ENCODE assay signal across 1 cellular context in the genomic region with DNA sequence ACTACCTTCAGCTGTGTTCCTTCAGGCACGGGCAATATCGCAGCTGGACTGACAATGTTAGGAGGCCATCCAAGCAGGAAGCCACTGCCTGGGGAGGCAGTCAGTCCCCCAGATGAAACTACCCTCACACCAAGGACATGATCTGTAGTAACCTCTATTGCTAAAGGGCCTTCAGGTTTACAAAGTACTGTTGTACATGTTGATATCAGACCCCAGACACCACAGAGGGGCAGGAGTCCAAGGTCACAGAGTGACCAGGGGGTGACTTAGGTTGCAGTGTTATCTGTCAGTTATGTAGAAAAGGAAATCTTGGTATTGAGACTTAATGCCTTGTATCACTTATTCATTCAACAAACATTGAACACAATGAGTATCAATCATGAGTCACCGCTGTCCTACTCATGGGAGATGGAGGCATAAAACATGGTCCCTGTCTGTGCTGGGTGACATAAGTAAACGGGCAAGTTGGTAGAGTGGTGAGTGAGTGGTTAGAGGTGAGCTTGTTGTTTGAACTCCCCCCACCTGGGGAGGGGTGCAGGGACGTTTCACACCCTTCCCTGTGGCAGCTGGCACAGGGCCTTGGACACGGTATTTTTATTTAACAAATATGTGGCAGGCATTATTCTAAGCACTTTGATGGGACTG.
TF ChIP-seq lines count a peak whose summit lies in the region.

No MANE protein-coding gene starts in this region.

TF ChIP-seq in HepG2, 621 proteins besides CTCF, POLR2A, EP300 and RAD21 (continued from another document and continues in another):
- TF ChIP-seq, protein P1, sequence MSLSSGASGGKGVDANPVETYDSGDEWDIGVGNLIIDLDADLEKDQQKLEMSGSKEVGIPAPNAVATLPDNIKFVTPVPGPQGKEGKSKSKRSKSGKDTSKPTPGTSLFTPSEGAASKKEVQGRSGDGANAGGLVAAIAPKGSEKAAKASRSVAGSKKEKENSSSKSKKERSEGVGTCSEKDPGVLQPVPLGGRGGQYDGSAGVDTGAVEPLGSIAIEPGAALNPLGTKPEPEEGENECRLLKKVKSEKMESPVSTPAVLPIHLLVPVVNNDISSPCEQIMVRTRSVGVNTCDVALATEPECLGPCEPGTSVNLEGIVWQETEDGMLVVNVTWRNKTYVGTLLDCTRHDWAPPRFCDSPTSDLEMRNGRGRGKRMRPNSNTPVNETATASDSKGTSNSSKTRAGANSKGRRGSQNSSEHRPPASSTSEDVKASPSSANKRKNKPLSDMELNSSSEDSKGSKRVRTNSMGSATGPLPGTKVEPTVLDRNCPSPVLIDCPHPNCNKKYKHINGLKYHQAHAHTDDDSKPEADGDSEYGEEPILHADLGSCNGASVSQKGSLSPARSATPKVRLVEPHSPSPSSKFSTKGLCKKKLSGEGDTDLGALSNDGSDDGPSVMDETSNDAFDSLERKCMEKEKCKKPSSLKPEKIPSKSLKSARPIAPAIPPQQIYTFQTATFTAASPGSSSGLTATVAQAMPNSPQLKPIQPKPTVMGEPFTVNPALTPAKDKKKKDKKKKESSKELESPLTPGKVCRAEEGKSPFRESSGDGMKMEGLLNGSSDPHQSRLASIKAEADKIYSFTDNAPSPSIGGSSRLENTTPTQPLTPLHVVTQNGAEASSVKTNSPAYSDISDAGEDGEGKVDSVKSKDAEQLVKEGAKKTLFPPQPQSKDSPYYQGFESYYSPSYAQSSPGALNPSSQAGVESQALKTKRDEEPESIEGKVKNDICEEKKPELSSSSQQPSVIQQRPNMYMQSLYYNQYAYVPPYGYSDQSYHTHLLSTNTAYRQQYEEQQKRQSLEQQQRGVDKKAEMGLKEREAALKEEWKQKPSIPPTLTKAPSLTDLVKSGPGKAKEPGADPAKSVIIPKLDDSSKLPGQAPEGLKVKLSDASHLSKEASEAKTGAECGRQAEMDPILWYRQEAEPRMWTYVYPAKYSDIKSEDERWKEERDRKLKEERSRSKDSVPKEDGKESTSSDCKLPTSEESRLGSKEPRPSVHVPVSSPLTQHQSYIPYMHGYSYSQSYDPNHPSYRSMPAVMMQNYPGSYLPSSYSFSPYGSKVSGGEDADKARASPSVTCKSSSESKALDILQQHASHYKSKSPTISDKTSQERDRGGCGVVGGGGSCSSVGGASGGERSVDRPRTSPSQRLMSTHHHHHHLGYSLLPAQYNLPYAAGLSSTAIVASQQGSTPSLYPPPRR (CRISPR knock-in tag; IDR thresholded peaks at IDR 0.05; ENCODE audit: borderline replicate concordance): peak; percentile 45; the same call in 1 of the 2 replicates
- TF ChIP-seq ZNF850 (CRISPR knock-in tag; conservative IDR thresholded peaks at IDR 0.05): no peak
- TF ChIP-seq JDP2 (CRISPR knock-in tag; IDR thresholded peaks at IDR 0.05; ENCODE audit: borderline replicate concordance): no peak
- TF ChIP-seq DNMT3B (CRISPR knock-in tag; conservative IDR thresholded peaks at IDR 0.05): no peak
- TF ChIP-seq TFE3 (CRISPR knock-in tag; IDR thresholded peaks at IDR 0.05): 0 out of 2 replicates have a peak, but pooled peaks have one; percentile 48
- TF ChIP-seq, protein P2, sequence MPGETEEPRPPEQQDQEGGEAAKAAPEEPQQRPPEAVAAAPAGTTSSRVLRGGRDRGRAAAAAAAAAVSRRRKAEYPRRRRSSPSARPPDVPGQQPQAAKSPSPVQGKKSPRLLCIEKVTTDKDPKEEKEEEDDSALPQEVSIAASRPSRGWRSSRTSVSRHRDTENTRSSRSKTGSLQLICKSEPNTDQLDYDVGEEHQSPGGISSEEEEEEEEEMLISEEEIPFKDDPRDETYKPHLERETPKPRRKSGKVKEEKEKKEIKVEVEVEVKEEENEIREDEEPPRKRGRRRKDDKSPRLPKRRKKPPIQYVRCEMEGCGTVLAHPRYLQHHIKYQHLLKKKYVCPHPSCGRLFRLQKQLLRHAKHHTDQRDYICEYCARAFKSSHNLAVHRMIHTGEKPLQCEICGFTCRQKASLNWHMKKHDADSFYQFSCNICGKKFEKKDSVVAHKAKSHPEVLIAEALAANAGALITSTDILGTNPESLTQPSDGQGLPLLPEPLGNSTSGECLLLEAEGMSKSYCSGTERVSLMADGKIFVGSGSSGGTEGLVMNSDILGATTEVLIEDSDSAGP (CRISPR knock-in tag; IDR thresholded peaks at IDR 0.05; ENCODE audit: borderline replicate concordance): no peak
- no peak for TF ChIP-seq REL (CRISPR knock-in tag; conservative IDR thresholded peaks at IDR 0.05)
- TF ChIP-seq, protein P3, sequence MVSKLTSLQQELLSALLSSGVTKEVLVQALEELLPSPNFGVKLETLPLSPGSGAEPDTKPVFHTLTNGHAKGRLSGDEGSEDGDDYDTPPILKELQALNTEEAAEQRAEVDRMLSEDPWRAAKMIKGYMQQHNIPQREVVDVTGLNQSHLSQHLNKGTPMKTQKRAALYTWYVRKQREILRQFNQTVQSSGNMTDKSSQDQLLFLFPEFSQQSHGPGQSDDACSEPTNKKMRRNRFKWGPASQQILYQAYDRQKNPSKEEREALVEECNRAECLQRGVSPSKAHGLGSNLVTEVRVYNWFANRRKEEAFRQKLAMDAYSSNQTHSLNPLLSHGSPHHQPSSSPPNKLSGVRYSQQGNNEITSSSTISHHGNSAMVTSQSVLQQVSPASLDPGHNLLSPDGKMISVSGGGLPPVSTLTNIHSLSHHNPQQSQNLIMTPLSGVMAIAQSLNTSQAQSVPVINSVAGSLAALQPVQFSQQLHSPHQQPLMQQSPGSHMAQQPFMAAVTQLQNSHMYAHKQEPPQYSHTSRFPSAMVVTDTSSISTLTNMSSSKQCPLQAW (CRISPR knock-in tag; IDR thresholded peaks at IDR 0.05): no peak
- TF ChIP-seq JUND (CRISPR knock-in tag; IDR thresholded peaks at IDR 0.05): 0 out of 2 replicates have a peak, but pooled peaks have one; percentile 28
- TF ChIP-seq, protein P4, sequence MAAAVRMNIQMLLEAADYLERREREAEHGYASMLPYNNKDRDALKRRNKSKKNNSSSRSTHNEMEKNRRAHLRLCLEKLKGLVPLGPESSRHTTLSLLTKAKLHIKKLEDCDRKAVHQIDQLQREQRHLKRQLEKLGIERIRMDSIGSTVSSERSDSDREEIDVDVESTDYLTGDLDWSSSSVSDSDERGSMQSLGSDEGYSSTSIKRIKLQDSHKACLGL (CRISPR knock-in tag; IDR thresholded peaks at IDR 0.05): no peak
- TF ChIP-seq ZHX2 (IDR thresholded peaks at IDR 0.05; ENCODE audit: low read depth): no peak
- no peak for TF ChIP-seq ZHX2 (CRISPR knock-in tag; IDR thresholded peaks at IDR 0.05; ENCODE audit: borderline replicate concordance)
- TF ChIP-seq ZNF12 (CRISPR knock-in tag; IDR thresholded peaks at IDR 0.05): no peak
- TF ChIP-seq FOSL2 (CRISPR knock-in tag; IDR thresholded peaks at IDR 0.05): peak; percentile 86
- TF ChIP-seq, protein P5, sequence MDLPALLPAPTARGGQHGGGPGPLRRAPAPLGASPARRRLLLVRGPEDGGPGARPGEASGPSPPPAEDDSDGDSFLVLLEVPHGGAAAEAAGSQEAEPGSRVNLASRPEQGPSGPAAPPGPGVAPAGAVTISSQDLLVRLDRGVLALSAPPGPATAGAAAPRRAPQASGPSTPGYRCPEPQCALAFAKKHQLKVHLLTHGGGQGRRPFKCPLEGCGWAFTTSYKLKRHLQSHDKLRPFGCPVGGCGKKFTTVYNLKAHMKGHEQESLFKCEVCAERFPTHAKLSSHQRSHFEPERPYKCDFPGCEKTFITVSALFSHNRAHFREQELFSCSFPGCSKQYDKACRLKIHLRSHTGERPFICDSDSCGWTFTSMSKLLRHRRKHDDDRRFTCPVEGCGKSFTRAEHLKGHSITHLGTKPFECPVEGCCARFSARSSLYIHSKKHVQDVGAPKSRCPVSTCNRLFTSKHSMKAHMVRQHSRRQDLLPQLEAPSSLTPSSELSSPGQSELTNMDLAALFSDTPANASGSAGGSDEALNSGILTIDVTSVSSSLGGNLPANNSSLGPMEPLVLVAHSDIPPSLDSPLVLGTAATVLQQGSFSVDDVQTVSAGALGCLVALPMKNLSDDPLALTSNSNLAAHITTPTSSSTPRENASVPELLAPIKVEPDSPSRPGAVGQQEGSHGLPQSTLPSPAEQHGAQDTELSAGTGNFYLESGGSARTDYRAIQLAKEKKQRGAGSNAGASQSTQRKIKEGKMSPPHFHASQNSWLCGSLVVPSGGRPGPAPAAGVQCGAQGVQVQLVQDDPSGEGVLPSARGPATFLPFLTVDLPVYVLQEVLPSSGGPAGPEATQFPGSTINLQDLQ (CRISPR knock-in tag; IDR thresholded peaks at IDR 0.05): no peak
- TF ChIP-seq SNRNP70 (IDR thresholded peaks at IDR 0.05; ENCODE audit: low read depth, low read length): no peak
- no peak for TF ChIP-seq THAP11 (CRISPR knock-in tag; IDR thresholded peaks at IDR 0.05)
- no peak for TF ChIP-seq ZFP37 (CRISPR knock-in tag; IDR thresholded peaks at IDR 0.05; ENCODE audit: borderline replicate concordance)
- TF ChIP-seq TCF7L2 (IDR thresholded peaks at IDR 0.05; ENCODE audit: low read depth, low read length): no peak
- no peak for TF ChIP-seq HMGA1 (CRISPR knock-in tag; conservative IDR thresholded peaks at IDR 0.05)
- TF ChIP-seq ZNF782 (CRISPR knock-in tag; IDR thresholded peaks at IDR 0.05; ENCODE audit: borderline replicate concordance): no peak
- no peak for TF ChIP-seq RFX3 (CRISPR knock-in tag; IDR thresholded peaks at IDR 0.05)
- 0 out of 2 replicates have a peak, but pooled peaks have one; percentile 62 for TF ChIP-seq ZNF740 (CRISPR knock-in tag; IDR thresholded peaks at IDR 0.05)
- TF ChIP-seq BCLAF1 (IDR thresholded peaks at IDR 0.05): no peak
- TF ChIP-seq, protein P6, sequence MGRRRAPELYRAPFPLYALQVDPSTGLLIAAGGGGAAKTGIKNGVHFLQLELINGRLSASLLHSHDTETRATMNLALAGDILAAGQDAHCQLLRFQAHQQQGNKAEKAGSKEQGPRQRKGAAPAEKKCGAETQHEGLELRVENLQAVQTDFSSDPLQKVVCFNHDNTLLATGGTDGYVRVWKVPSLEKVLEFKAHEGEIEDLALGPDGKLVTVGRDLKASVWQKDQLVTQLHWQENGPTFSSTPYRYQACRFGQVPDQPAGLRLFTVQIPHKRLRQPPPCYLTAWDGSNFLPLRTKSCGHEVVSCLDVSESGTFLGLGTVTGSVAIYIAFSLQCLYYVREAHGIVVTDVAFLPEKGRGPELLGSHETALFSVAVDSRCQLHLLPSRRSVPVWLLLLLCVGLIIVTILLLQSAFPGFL (CRISPR knock-in tag; IDR thresholded peaks at IDR 0.05): no peak
- no peak for TF ChIP-seq NFYB (CRISPR knock-in tag; IDR thresholded peaks at IDR 0.05)
